In genomic region chr20:49510562-49511117, GRCh38 we compare ENCODE assay signal across 11 cellular contexts. TPM values are rescaled to one million over a fixed set of nuclear protein-coding genes. Genes with fewer than 3 reads are reported as not detected.
DNase-seq lines count a peak whose midpoint lies in the region; ATAC-seq lines count a peak whose summit lies in the region.
"Had no signal": no experiment of that assay in that cellular context is flagged by ENCODE, and none has a peak within 500 bp of the region (broad histone marks: within the 10 kb centered on the region; RNA-seq: fewer than 3 reads in every experiment).

No MANE protein-coding gene starts in this region.

- intact Hi-C loops in left ventricle myocardium superior (cut with micrococcal nuclease) = no loop called here

- peak overlapping the region; percentile 64 for H3K9ac ChIP-seq in skeletal muscle satellite cell (ENCODE audit: low read depth, low read length)
- H3K9ac ChIP-seq: neural progenitor cell had no signal

- ATAC-seq in left ventricle myocardium superior (peak; percentile 85), HG02678 (IDR thresholded peaks at IDR 0.05; ENCODE audit: unreplicated experiment) (no peak), GM19328 (IDR thresholded peaks at IDR 0.05; ENCODE audit: unreplicated experiment) (no peak)

- peak overlapping the region; percentile 67 for H3K4me2 ChIP-seq in skeletal muscle satellite cell (ENCODE audit: low read length)
- H3K4me2 ChIP-seq: neural progenitor cell had no signal

- no peaks in the 10 kb centered on the region for H3K9me3 ChIP-seq in skeletal muscle satellite cell (replicated peaks; ENCODE audit: low read length)

- peaks cover 35% of the 10 kb centered on the region for H3K27me3 ChIP-seq in skeletal muscle satellite cell (ENCODE audit: control insufficient read depth, insufficient read depth, low read length)
- H3K27me3 ChIP-seq: neural progenitor cell had no signal

- peaks cover 40% of the 10 kb centered on the region for H3K4me1 ChIP-seq in skeletal muscle satellite cell (ENCODE audit: control insufficient read depth, insufficient read depth, low read length)

- peak; percentile 91 for DNase-seq in GM04503 (ENCODE audit: low read depth)
- peak; percentile 93 for DNase-seq in amniotic epithelial cell (ENCODE audit: low read depth)
- peak; percentile 74 for DNase-seq in left ventricle myocardium superior
- no peak for DNase-seq in H4 (ENCODE audit: low spot score)
- no peak for DNase-seq in SIG-M5 (lab: John Stamatoyannopoulos, UW)
- DNase-seq: activated naive CD4-positive, alpha-beta T cell treated with Interleukin-2 at 50 U/mL for 16 hours; NCI-H82 had no signal

- H3K4me3 ChIP-seq in skeletal muscle satellite cell (ENCODE audit: low read length) = no peak overlapping the region
- H3K4me3 ChIP-seq: neural progenitor cell had no signal

- no peaks in the 10 kb centered on the region for H3K36me3 ChIP-seq in skeletal muscle satellite cell (ENCODE audit: insufficient read depth, low read length)
- H3K36me3 ChIP-seq: neural progenitor cell had no signal

RNA-seq across cellular contexts. Expression of gene KCNB1, which starts 28.2 kb away (rescaled TPM):
- total RNA-seq in left ventricle myocardium superior = 1.9 TPM
- 0.25 and 0.87 TPM in 2 replicates for total RNA-seq in skeletal muscle satellite cell (2012; rRNA removed)
- 0.02 TPM in 1 of 2 replicates, not detected in the other for total RNA-seq in H4 (2014; rRNA removed; shearing (Covaris generic))

RNA-seq across cellular contexts. Expression of gene PTGIS, which starts 57.3 kb away (rescaled TPM):
- 24.0 TPM for total RNA-seq in left ventricle myocardium superior
- total RNA-seq in skeletal muscle satellite cell (2012; rRNA removed) = 1.8 and 7.4 TPM in 2 replicates
- not detected in 2 replicates for total RNA-seq in H4 (2014; rRNA removed; shearing (Covaris generic))

Comparison
In these comparisons a context has a peak if more than half of its experiments do, and no peak if none do; other contexts are left out.
1. DNase-seq: peak in GM04503 (single experiment), amniotic epithelial cell (single experiment) and left ventricle myocardium superior (single experiment); none in H4 (single experiment) and SIG-M5 (single experiment).
2. RNA of gene PTGIS, which starts 57.3 kb away (total RNA-seq): 24.0 TPM in left ventricle myocardium superior (single experiment); not detected in H4; every median in the first group is over 10 times any median in the second.